Comparison of ENCODE assay signal across 21 cellular contexts in the genomic region with DNA sequence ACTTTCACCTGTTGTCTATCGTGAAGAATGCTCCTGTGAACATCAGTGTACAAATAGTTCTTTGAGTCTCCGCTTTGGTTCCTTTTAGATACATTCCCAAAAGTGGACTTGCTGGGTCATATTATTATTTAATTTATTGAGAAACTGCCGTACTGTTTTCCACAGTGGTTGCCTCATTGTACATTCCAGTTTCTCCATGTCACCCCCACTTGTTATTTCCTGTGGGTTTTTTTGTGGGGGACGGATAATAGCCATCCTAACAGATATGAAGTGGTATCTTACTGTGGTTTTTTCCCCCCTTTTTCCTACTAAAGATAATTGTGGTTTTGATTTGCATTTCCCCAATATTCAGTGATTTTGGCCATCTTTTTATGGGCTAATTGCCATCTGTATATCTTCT.
"Had no signal": no experiment of that assay in that cellular context is flagged by ENCODE, and none has a peak within 500 bp of the region (broad histone marks: within the 10 kb centered on the region; RNA-seq: fewer than 3 reads in every experiment).

No MANE protein-coding gene starts in this region.

- H3K9me3 Mint-ChIP-seq: activated B cell treated with CpG ODN at 0.5 μM for 24 hours; activated CD4-positive, alpha-beta T cell treated with anti-CD3 and anti-CD28 coated beads, Interleukin-2, amount 10 ng/mL, durations not matched to agents 24 days and 14 days; dendritic cell treated with granulocyte-macrophage colony-stimulating factor and Interleukin-4, amounts not matched to agents 40 ng/mL and 50 ng/mL, for 4 days; mesothelial cell of epicardium; neural crest cell; stimulated activated naive CD8-positive, alpha-beta T cell treated with anti-CD3 and anti-CD28 coated beads, Interleukin-15, Interleukin-2, amounts not matched to agents 100 ng/mL and 50 ng/mL, for 24 hours had no signal

- H3K4me1 ChIP-seq: ascending aorta, lower lobe of right lung, prostate gland, right atrium auricular region, suprapubic skin, vagina had no signal

- H3K27me3 ChIP-seq: ascending aorta, esophagus squamous epithelium, right atrium auricular region, suprapubic skin, transverse colon, vagina had no signal

- H3K36me3 ChIP-seq: prostate gland had no signal

- DNase-seq: activated B cell treated with CpG ODN at 0.5 μM for 24 hours; activated CD4-positive, alpha-beta T cell treated with anti-CD3 and anti-CD28 coated beads, Interleukin-2, amount 10 ng/mL, durations not matched to agents 24 days and 14 days; activated CD8-positive, alpha-beta memory T cell treated with anti-CD3 and anti-CD28 coated beads for 24 hours; activated CD8-positive, alpha-beta memory T cell treated with anti-CD3 and anti-CD28 coated beads, Interleukin-2, amount 50 U/mL, for 48 hours; effector CD8-positive, alpha-beta T cell; esophagus squamous epithelium; foreskin fibroblast; left cardiac atrium; lower lobe of right lung; stimulated activated CD4-positive, alpha-beta T cell treated with anti-CD3 and anti-CD28 coated beads, Interleukin-2, amount 100 ng/mL, for 24 hours; SW 1271; transverse colon had no signal

- H3K4me3 Mint-ChIP-seq: activated B cell treated with CpG ODN at 0.5 μM for 24 hours; activated CD4-positive, alpha-beta T cell treated with anti-CD3 and anti-CD28 coated beads, Interleukin-2, amount 10 ng/mL, durations not matched to agents 24 days and 14 days; dendritic cell treated with granulocyte-macrophage colony-stimulating factor and Interleukin-4, amounts not matched to agents 40 ng/mL and 50 ng/mL, for 4 days; mesothelial cell of epicardium; neural crest cell; stimulated activated naive CD8-positive, alpha-beta T cell treated with anti-CD3 and anti-CD28 coated beads, Interleukin-15, Interleukin-2, amounts not matched to agents 100 ng/mL and 50 ng/mL, for 24 hours had no signal

- H3K4me3 ChIP-seq: ascending aorta, esophagus squamous epithelium, lower lobe of right lung, prostate gland, right atrium auricular region, suprapubic skin, transverse colon, vagina had no signal

- H3K9me3 ChIP-seq: ascending aorta, esophagus squamous epithelium, lower lobe of right lung, prostate gland, right atrium auricular region, suprapubic skin, transverse colon, vagina had no signal

- H3K27ac ChIP-seq: ascending aorta, esophagus squamous epithelium, lower lobe of right lung, prostate gland, right atrium auricular region, suprapubic skin, transverse colon, vagina had no signal

- ATAC-seq: left cardiac atrium, lower lobe of right lung had no signal

- H3K27ac Mint-ChIP-seq: dendritic cell treated with granulocyte-macrophage colony-stimulating factor and Interleukin-4, amounts not matched to agents 40 ng/mL and 50 ng/mL, for 4 days; mesothelial cell of epicardium; stimulated activated naive CD8-positive, alpha-beta T cell treated with anti-CD3 and anti-CD28 coated beads, Interleukin-15, Interleukin-2, amounts not matched to agents 100 ng/mL and 50 ng/mL, for 24 hours had no signal

- H3K4me1 Mint-ChIP-seq: mesothelial cell of epicardium, neural crest cell had no signal

- H3K27me3 Mint-ChIP-seq: activated B cell treated with CpG ODN at 0.5 μM for 24 hours; activated CD4-positive, alpha-beta T cell treated with anti-CD3 and anti-CD28 coated beads, Interleukin-2, amount 10 ng/mL, durations not matched to agents 24 days and 14 days; dendritic cell treated with granulocyte-macrophage colony-stimulating factor and Interleukin-4, amounts not matched to agents 40 ng/mL and 50 ng/mL, for 4 days; stimulated activated naive CD8-positive, alpha-beta T cell treated with anti-CD3 and anti-CD28 coated beads, Interleukin-15, Interleukin-2, amounts not matched to agents 100 ng/mL and 50 ng/mL, for 24 hours had no signal
